Comparison of ENCODE assay signal across 17 cellular contexts in the genomic region with DNA sequence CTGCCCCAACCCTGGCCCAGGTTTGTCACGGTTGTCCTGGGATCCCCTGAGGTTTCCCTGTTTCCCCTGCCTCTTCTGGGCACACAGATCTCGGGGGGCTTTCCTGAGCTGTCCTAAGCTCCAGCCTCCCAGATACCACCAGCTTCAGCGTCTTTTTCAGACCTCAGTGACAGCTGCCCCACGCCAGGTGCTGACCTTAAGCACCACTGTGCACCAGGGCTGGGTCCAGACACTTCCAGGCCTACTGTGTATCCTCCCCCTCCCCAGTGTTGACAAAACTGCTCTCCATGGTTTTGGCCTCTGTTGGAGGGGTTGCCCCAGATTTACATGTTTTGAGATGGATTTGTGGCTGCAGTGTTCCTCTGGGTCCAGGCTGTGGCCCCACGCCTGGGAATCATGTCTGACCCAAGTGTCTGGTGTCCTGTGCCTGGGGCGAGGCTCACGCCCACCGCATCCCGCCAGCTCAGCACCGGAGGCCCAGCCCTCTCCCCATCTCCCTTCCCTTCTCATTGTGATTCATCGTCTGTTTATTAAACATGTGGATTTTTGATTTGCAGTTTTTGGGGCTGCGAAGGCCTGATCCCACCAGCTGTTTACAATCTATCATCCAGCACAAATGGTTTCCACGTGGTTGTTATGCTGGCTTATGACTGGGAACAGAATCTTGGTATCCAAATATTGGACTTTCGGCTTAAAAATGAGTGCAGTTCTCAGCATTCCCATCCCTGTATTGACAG.
DNase-seq lines count a peak whose midpoint lies in the region; ATAC-seq and TF ChIP-seq lines count a peak whose summit lies in the region.
"Had no signal": no experiment of that assay in that cellular context is flagged by ENCODE, and none has a peak within 500 bp of the region (broad histone marks: within the 10 kb centered on the region; RNA-seq: fewer than 3 reads in every experiment).

No MANE protein-coding gene starts in this region.

- no peak for TF ChIP-seq POLR2A in gastrocnemius medialis (IDR thresholded peaks at IDR 0.05)

- peak; percentile 49; the same call in 2 of the 3 replicates for ATAC-seq in RWPE2 (ENCODE audit: low read depth)
- peak; percentile 30 to 45 for ATAC-seq in gastrocnemius medialis
- ATAC-seq in stimulated activated naive B cell treated with anti-CD40 and anti-IgM and Interleukin-4, amounts not matched to agents 10 μg/mL and 1 μg/mL and 100 μg/mL, for 72 hours (replicated peaks), result no peak
- ATAC-seq: foreskin keratinocyte; stimulated activated effector memory CD8-positive, alpha-beta T cell treated with anti-CD3 and anti-CD28 coated beads, Interleukin-12 subunit alpha, Interleukin-12 subunit beta, amount 100 ng/mL, for 72 hours had no signal

- H3K4me3 ChIP-seq in RWPE2 (ENCODE audit: severe bottlenecking) (no peak overlapping the region), gastrocnemius medialis (no peak overlapping the region), colonic mucosa (no peak overlapping the region), osteoblast (ENCODE audit: insufficient read depth, low read length) (no peak overlapping the region)
- H3K4me3 ChIP-seq: neural progenitor cell had no signal

- H3K36me3 ChIP-seq in RWPE2 (ENCODE audit: low read depth) (no peaks in the 10 kb centered on the region), gastrocnemius medialis (no peaks in the 10 kb centered on the region), colonic mucosa (no peaks in the 10 kb centered on the region), osteoblast (ENCODE audit: insufficient read depth, low read length) (no peaks in the 10 kb centered on the region)
- H3K36me3 ChIP-seq: neural progenitor cell had no signal

- TF ChIP-seq CTCF in RWPE2 (IDR thresholded peaks at IDR 0.05; ENCODE audit: poor library complexity, severe bottlenecking) (no peak), gastrocnemius medialis (IDR thresholded peaks at IDR 0.05 in 4 of 5, conservative IDR thresholded peaks at IDR 0.05 in 1 of 5) (no peak), colonic mucosa (IDR thresholded peaks at IDR 0.05) (no peak), osteoblast (IDR thresholded peaks at IDR 0.05; ENCODE audit: extremely low read depth, low read depth, low read length) (no peak)

- no peak overlapping the region for H2AFZ ChIP-seq in osteoblast (ENCODE audit: low read length)
- H2AFZ ChIP-seq: neural progenitor cell had no signal

- H3K9ac ChIP-seq in colonic mucosa (ENCODE audit: low read depth in 2 of 2, low read length in 2 of 2), result no peak overlapping the region
- H3K9ac ChIP-seq: neural progenitor cell had no signal

- no peaks in the 10 kb centered on the region for H3K36me3 Mint-ChIP-seq in stimulated activated naive B cell treated with anti-CD40 and anti-IgM and Interleukin-4, amounts not matched to agents 10 μg/mL and 1 μg/mL and 100 μg/mL, for 72 hours
- H3K36me3 Mint-ChIP-seq: CD8-positive, alpha-beta memory T cell; neural progenitor cell; stimulated activated effector memory CD8-positive, alpha-beta T cell treated with anti-CD3 and anti-CD28 coated beads, Interleukin-12 subunit alpha, Interleukin-12 subunit beta, amount 100 ng/mL, for 72 hours had no signal

- H3K27me3 Mint-ChIP-seq in stimulated activated naive B cell treated with anti-CD40 and anti-IgM and Interleukin-4, amounts not matched to agents 10 μg/mL and 1 μg/mL and 100 μg/mL, for 72 hours, result peaks cover 16 to 36% of the 10 kb centered on the region in 2 donors

- H3K27me3 ChIP-seq in RWPE2 (ENCODE audit: insufficient read depth, poor library complexity, severe bottlenecking) (peaks cover 24% of the 10 kb centered on the region), gastrocnemius medialis (peaks cover 5 to 12% (median 5%) of the 10 kb centered on the region in 3 donors), colonic mucosa (no peaks in the 10 kb centered on the region), osteoblast (ENCODE audit: insufficient read depth, low read length) (peaks cover 14% of the 10 kb centered on the region)
- H3K27me3 ChIP-seq: neural progenitor cell had no signal

- H3K4me3 Mint-ChIP-seq in stimulated activated naive B cell treated with anti-CD40 and anti-IgM and Interleukin-4, amounts not matched to agents 10 μg/mL and 1 μg/mL and 100 μg/mL, for 72 hours, result no peak overlapping the region
- H3K4me3 Mint-ChIP-seq: CD8-positive, alpha-beta memory T cell; neural progenitor cell; stimulated activated effector memory CD8-positive, alpha-beta T cell treated with anti-CD3 and anti-CD28 coated beads, Interleukin-12 subunit alpha, Interleukin-12 subunit beta, amount 100 ng/mL, for 72 hours had no signal

- peak; percentile 79 for DNase-seq in Daoy (ENCODE audit: low read depth)
- peak; percentile 45 for DNase-seq in RWPE2 (ENCODE audit: low spot score)
- DNase-seq in islet precursor cell, result peak; percentile 49
- DNase-seq in gastrocnemius medialis, result peak in 1 of 2 donors; percentile 13
- no peak for DNase-seq in stimulated activated naive B cell treated with anti-CD40 and anti-IgM and Interleukin-4, amounts not matched to agents 10 μg/mL and 1 μg/mL and 100 μg/mL, for 72 hours
- no peak for DNase-seq in colonic mucosa
- no peak for DNase-seq in osteoblast (ENCODE audit: insufficient read length, low spot score, missing footprints)
- no peak for DNase-seq in GM19238 (ENCODE audit: insufficient read length, low spot score)
- DNase-seq: activated naive CD4-positive, alpha-beta T cell; CD8-positive, alpha-beta memory T cell; cerebellar nuclear complex; foreskin keratinocyte; KBM-7; stimulated activated CD4-positive, alpha-beta T cell treated with anti-CD3 and anti-CD28 coated beads, Interleukin-1b, Interleukin-23, amount 100 ng/mL, for 48 hours; T-helper 1 cell had no signal

- H3K9me3 Mint-ChIP-seq in stimulated activated naive B cell treated with anti-CD40 and anti-IgM and Interleukin-4, amounts not matched to agents 10 μg/mL and 1 μg/mL and 100 μg/mL, for 72 hours, result no peaks in the 10 kb centered on the region
- H3K9me3 Mint-ChIP-seq: stimulated activated effector memory CD8-positive, alpha-beta T cell treated with anti-CD3 and anti-CD28 coated beads, Interleukin-12 subunit alpha, Interleukin-12 subunit beta, amount 100 ng/mL, for 72 hours had no signal

- no peaks in the 10 kb centered on the region for H3K4me1 Mint-ChIP-seq in stimulated activated naive B cell treated with anti-CD40 and anti-IgM and Interleukin-4, amounts not matched to agents 10 μg/mL and 1 μg/mL and 100 μg/mL, for 72 hours
- H3K4me1 Mint-ChIP-seq: CD8-positive, alpha-beta memory T cell had no signal

- H3K4me2 ChIP-seq in osteoblast (ENCODE audit: insufficient read depth, low read length), result no peak overlapping the region
- H3K4me2 ChIP-seq: neural progenitor cell had no signal

- H3K4me1 ChIP-seq in RWPE2 (ENCODE audit: insufficient read depth, poor library complexity, severe bottlenecking), result peaks cover 3% of the 10 kb centered on the region
- no peaks in the 10 kb centered on the region for H3K4me1 ChIP-seq in gastrocnemius medialis
- no peaks in the 10 kb centered on the region for H3K4me1 ChIP-seq in colonic mucosa
- no peaks in the 10 kb centered on the region for H3K4me1 ChIP-seq in osteoblast (ENCODE audit: insufficient read depth, low read length)
- H3K4me1 ChIP-seq: foreskin keratinocyte, neural progenitor cell had no signal

- H3K27ac ChIP-seq in RWPE2 (ENCODE audit: poor library complexity, severe bottlenecking) (no peak overlapping the region), gastrocnemius medialis (peak overlapping the region in 2 of 4 donors; percentile 28 to 31), colonic mucosa (no peak overlapping the region), osteoblast (ENCODE audit: low read depth, low read length) (no peak overlapping the region)
- H3K27ac ChIP-seq: foreskin keratinocyte, neural progenitor cell had no signal

- H3K27ac Mint-ChIP-seq in stimulated activated naive B cell treated with anti-CD40 and anti-IgM and Interleukin-4, amounts not matched to agents 10 μg/mL and 1 μg/mL and 100 μg/mL, for 72 hours, result no peak overlapping the region
- H3K27ac Mint-ChIP-seq: neural progenitor cell; stimulated activated effector memory CD8-positive, alpha-beta T cell treated with anti-CD3 and anti-CD28 coated beads, Interleukin-12 subunit alpha, Interleukin-12 subunit beta, amount 100 ng/mL, for 72 hours had no signal

- intact Hi-C loops in gastrocnemius medialis (cut with DNase I; ENCODE audit: low total_unique reads), result no loop called here
- intact Hi-C loops in colonic mucosa (cut with DNase I), result no loop called here

- no peaks in the 10 kb centered on the region for H3K9me3 ChIP-seq in RWPE2 (ENCODE audit: severe bottlenecking)
- no peaks in the 10 kb centered on the region for H3K9me3 ChIP-seq in gastrocnemius medialis
- no peaks in the 10 kb centered on the region for H3K9me3 ChIP-seq in colonic mucosa
- no peaks in the 10 kb centered on the region for H3K9me3 ChIP-seq in osteoblast (ENCODE audit: low read depth, low read length)

- in situ Hi-C loops in gastrocnemius medialis (cut with MboI; ENCODE audit: low sequenced_read_pairs in 4 of 4), result no loop called here

- H3K79me2 ChIP-seq in osteoblast (ENCODE audit: insufficient read depth, low read length), result no peaks in the 10 kb centered on the region

- no peaks in the 10 kb centered on the region for H4K20me1 ChIP-seq in osteoblast (ENCODE audit: insufficient read depth, low read length)

Comparison
In these comparisons a context has a peak if more than half of its experiments do, and no peak if none do; other contexts are left out.
1. DNase-seq: peak in Daoy (single experiment), RWPE2 (single experiment) and islet precursor cell (single experiment); none in stimulated activated naive B cell treated with anti-CD40 and anti-IgM and Interleukin-4, amounts not matched to agents 10 μg/mL and 1 μg/mL and 100 μg/mL, for 72 hours (single experiment), colonic mucosa (single experiment), osteoblast (single experiment) and GM19238 (single experiment).
2. ATAC-seq: peak in RWPE2 (single experiment) and gastrocnemius medialis (2 of 2); none in stimulated activated naive B cell treated with anti-CD40 and anti-IgM and Interleukin-4, amounts not matched to agents 10 μg/mL and 1 μg/mL and 100 μg/mL, for 72 hours (0 of 2).